ENCODE assay signal across 19 cellular contexts in the genomic region with DNA sequence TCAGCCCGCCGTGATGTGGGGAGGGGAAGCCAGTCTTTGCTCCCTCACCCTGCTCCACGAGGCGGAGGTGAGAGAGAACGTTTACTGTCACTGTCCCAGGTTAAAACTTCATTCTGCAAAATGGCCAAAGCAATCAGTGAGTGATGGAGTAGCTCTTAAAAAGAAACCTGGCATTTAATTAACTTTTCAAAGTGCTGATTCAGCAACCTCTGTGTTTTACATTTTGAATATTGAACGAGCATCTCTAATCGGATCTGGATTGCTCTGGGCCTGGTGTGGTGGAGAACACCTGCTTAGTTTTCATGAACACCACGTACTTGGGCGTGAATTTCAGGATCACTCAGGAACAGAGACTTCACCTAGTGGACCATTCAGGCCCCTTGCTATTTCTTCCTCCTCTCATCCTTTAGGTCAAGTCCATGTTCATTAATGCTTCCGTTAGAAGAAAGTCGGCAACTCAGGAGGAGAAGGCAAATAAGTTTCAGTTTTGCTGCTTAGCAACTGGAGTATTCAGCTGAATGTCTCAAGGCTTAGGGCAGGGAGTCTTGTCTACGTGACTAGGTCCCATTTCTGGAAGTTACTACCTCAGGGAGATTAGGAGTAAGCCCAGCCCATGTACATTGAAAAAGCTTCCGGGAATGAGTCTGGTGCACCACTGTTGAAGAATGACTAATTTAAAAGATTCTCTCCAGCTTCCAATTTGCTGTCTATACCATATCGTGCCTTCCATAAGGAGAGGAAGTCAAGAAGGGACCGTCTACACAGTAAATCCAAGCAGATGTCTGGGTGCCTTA.
DNase-seq lines count a peak whose midpoint lies in the region; ATAC-seq, FAIRE-seq and TF ChIP-seq lines count a peak whose summit lies in the region.
"Had no signal": no experiment of that assay in that cellular context is flagged by ENCODE, and none has a peak within 500 bp of the region (broad histone marks: within the 10 kb centered on the region; RNA-seq: fewer than 3 reads in every experiment).

No MANE protein-coding gene starts in this region.

- no peak overlapping the region for H3K4ac ChIP-seq in neuronal stem cell (ENCODE audit: low read length)

- no peaks in the 10 kb centered on the region for H3K9me3 ChIP-seq in A549
- no peaks in the 10 kb centered on the region for H3K9me3 ChIP-seq in neuronal stem cell (replicated peaks in 1 of 2; ENCODE audit: control insufficient read depth in 2 of 2, insufficient read depth in 1 of 2, low read depth in 1 of 2, low read length in 2 of 2)
- H3K9me3 ChIP-seq: BLaER1 treated with 17β-estradiol and CSF1 and Interleukin-3, amounts not matched to agents 10 nM and 100 nM had no signal

- H4K8ac ChIP-seq in neuronal stem cell (ENCODE audit: low read depth, low read length): no peak overlapping the region

- H2AK5ac ChIP-seq in neuronal stem cell (ENCODE audit: low read depth, low read length): no peak overlapping the region

- no peaks in the 10 kb centered on the region for H3K79me1 ChIP-seq in neuronal stem cell (ENCODE audit: low read depth, low read length)

- H3K4me2 ChIP-seq in A549 (no peak overlapping the region), neuronal stem cell (ENCODE audit: insufficient read depth, low read length, poor library complexity, severe bottlenecking) (no peak overlapping the region)
- H3K4me2 ChIP-seq: BLaER1 treated with 17β-estradiol and CSF1 and Interleukin-3, amounts not matched to agents 10 nM and 100 nM had no signal

- DNase-seq in A549 (ENCODE audit: low read depth in 1 of 2, low spot score in 1 of 2) (no peak), amniotic epithelial cell (ENCODE audit: low read depth) (peak; percentile 32), neuronal stem cell (ENCODE audit: low spot score) (no peak), LoVo (ENCODE audit: low spot score) (no peak)
- no peak for DNase-seq in stimulated activated CD8-positive, alpha-beta memory T cell treated with anti-CD3 and anti-CD28 coated beads, Interleukin-4, amount 100 ng/mL, for 48 hours
- DNase-seq: 8988T; ACHN; CD4-positive, alpha-beta T cell; DMS153; DMS79 treated with DMSO at 0.1 percent for 48 hours; EL had no signal

- H3K4me3 ChIP-seq in A549: no peak overlapping the region
- no peak overlapping the region for H3K4me3 ChIP-seq in neuronal stem cell (ENCODE audit: low read length in 2 of 2)
- H3K4me3 ChIP-seq: BLaER1 treated with 17β-estradiol and CSF1 and Interleukin-3, amounts not matched to agents 10 nM and 100 nM had no signal

- no peaks in the 10 kb centered on the region for H3K4me1 ChIP-seq in A549
- no peaks in the 10 kb centered on the region for H3K4me1 ChIP-seq in neuronal stem cell (ENCODE audit: control insufficient read depth in 2 of 2, insufficient read depth in 1 of 2, low read depth in 1 of 2, low read length in 2 of 2)

- H2BK5ac ChIP-seq in neuronal stem cell (ENCODE audit: low read length): no peak overlapping the region

- H2AFZ ChIP-seq in neuronal stem cell (ENCODE audit: low read length): no peak overlapping the region

- ATAC-seq in A549: no peak
- peak; percentile 70 for ATAC-seq in esophagus mucosa
- ATAC-seq in HG03457 (IDR thresholded peaks at IDR 0.05; ENCODE audit: unreplicated experiment): no peak
- ATAC-seq in GM21723 (IDR thresholded peaks at IDR 0.05; ENCODE audit: unreplicated experiment): no peak
- ATAC-seq: HCT116 had no signal

- FAIRE-seq in A549 (lab: Jason Lieb, UNC): no peak
- FAIRE-seq: G401.6, GM19239 had no signal

- 81% methylated on average over 15 of the region's 15 CpGs for WGBS in A549 (ENCODE audit: missing lambda C conversion rate)
- no CpG with 5 or more reads among the region's 15 CpGs for WGBS in neuronal stem cell (ENCODE audit: extremely low coverage in 2 of 2, insufficient read length in 2 of 2, insufficient replicate concordance in 1 of 2), 2 donors

- H4K91ac ChIP-seq in neuronal stem cell (ENCODE audit: low read depth, low read length, poor library complexity): no peak overlapping the region

- no peak overlapping the region for H2BK120ac ChIP-seq in neuronal stem cell (ENCODE audit: low read depth, low read length)

- H3K14ac ChIP-seq in neuronal stem cell (ENCODE audit: low read length): no peak overlapping the region

- CTCF ChIA-PET in A549 (lab: Yijun Ruan, JAX): interaction anchor here (1.1 to 12.3 kb wide), 9 partner anchors 9 to 592 kb away, joined by 3 to 145 read pairs (median 6); no protein-coding TSS in a partner anchor

- no peaks in the 10 kb centered on the region for H3K27me3 ChIP-seq in neuronal stem cell (ENCODE audit: control insufficient read depth in 3 of 3, insufficient read depth in 3 of 3, low read depth in 1 of 3, low read length in 3 of 3)
- H3K27me3 ChIP-seq: BLaER1 treated with 17β-estradiol and CSF1 and Interleukin-3, amounts not matched to agents 10 nM and 100 nM had no signal

- H3K23ac ChIP-seq in neuronal stem cell (ENCODE audit: low read depth, low read length, poor library complexity): peak overlapping the region; percentile 35

- no peak for TF ChIP-seq POLR2A in A549 (IDR thresholded peaks at IDR 0.05; ENCODE audit: low read length)

- no peak overlapping the region for H2BK12ac ChIP-seq in neuronal stem cell (ENCODE audit: low read length)

- TF ChIP-seq CTCF in A549 (IDR thresholded peaks at IDR 0.05): no peak

- H2BK15ac ChIP-seq in neuronal stem cell (ENCODE audit: low read length): no peak overlapping the region

- H3K18ac ChIP-seq in neuronal stem cell (ENCODE audit: low read length): no peak overlapping the region

- TF ChIP-seq EP300 in A549 (IDR thresholded peaks at IDR 0.05): no peak

- H3K27ac ChIP-seq in A549: no peak overlapping the region
- no peak overlapping the region for H3K27ac ChIP-seq in neuronal stem cell (replicated peaks; ENCODE audit: low read length)
- H3K27ac ChIP-seq: BLaER1 treated with 17β-estradiol and CSF1 and Interleukin-3, amounts not matched to agents 10 nM and 100 nM; HL-60 had no signal

- POLR2A ChIA-PET in A549 (lab: Yijun Ruan, JAX): no interaction called here

- H3K36me3 ChIP-seq in neuronal stem cell (replicated peaks in 1 of 2; ENCODE audit: control insufficient read depth in 2 of 2, insufficient read depth in 2 of 2, low read length in 2 of 2): no peaks in the 10 kb centered on the region

- TF ChIP-seq RAD21 in A549 (conservative IDR thresholded peaks at IDR 0.05 in 1 of 2, IDR thresholded peaks at IDR 0.05 in 1 of 2): no peak

- H3K9ac ChIP-seq in neuronal stem cell (ENCODE audit: low read depth, low read length, poor library complexity): peak overlapping the region; percentile 47
- H3K9ac ChIP-seq: BLaER1 treated with 17β-estradiol and CSF1 and Interleukin-3, amounts not matched to agents 10 nM and 100 nM had no signal

TF ChIP-seq in A549, 52 proteins besides CTCF, POLR2A, EP300 and RAD21:
- TF ChIP-seq MAFK (IDR thresholded peaks at IDR 0.05; ENCODE audit: partially characterized antibody) (peak; percentile 95), MYC (IDR thresholded peaks at IDR 0.05; ENCODE audit: borderline replicate concordance, low read length) (no peak), SREBF2 (IDR thresholded peaks at IDR 0.05) (no peak), RNF2 (IDR thresholded peaks at IDR 0.05; ENCODE audit: borderline replicate concordance, low read depth) (no peak)
